16 cellular contexts compared by ENCODE assay signal in the genomic region with DNA sequence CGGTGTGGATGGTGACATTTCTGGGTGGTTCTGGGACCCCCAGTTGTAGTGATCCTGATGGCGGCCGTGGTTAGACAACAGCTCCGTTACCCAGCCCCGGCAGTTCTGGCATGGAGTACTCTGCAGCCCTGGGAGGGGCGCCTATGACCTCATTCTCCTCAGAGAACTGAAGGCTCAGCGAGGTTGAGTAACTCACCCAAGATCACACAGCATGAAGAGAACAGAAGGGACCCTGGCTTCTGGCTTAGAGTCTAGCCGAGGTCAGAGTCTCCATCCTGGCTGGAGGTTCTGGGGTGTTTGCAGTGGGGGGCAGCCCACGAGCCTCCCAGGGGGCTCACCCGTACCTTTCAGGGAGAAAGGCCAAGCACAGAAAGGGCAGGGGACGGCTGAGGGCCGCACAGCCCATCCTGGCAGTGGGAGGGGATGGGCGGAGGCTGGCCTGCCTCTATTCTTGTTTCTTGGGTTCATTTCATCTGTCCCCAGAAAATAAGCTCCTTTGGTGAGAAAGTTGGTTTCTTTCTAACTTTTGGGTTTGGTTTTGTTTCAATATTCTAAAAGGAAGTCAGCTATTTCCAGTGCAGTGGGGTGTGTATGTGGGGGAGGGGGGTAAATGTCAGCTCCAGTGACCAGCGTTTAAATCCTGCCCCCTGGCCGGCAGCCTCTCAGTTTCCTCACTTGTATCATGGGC. TPM values are rescaled to one million over a fixed set of nuclear protein-coding genes. Genes with fewer than 3 reads are reported as not detected.
DNase-seq lines count a peak whose midpoint lies in the region; ATAC-seq and TF ChIP-seq lines count a peak whose summit lies in the region.
"Had no signal": no experiment of that assay in that cellular context is flagged by ENCODE, and none has a peak within 500 bp of the region (broad histone marks: within the 10 kb centered on the region; RNA-seq: fewer than 3 reads in every experiment).

No MANE protein-coding gene starts in this region.

- CTCF ChIA-PET in activated naive CD4-positive, alpha-beta T cell treated with anti-CD3 and anti-CD28 coated beads for 36 hours (lab: Charles Lee) = interaction anchor here (0.9 to 1.2 kb wide), 2 partner anchors 9 to 95 kb away, joined by 3 read pairs; no protein-coding TSS in a partner anchor
- CTCF ChIA-PET in Caco-2 (lab: Charles Lee) = no interaction called here

- no TSS peak for BruUV-seq in Caco-2 (replicated peaks; lab: Mats Ljungman, UMichigan)

- H3K36me3 ChIP-seq in Caco-2 (ENCODE audit: control insufficient read depth, insufficient read depth, low read length) = no peaks in the 10 kb centered on the region; the same call in none of the 2 replicates
- H3K36me3 ChIP-seq: thyroid gland had no signal

- no peak for TF ChIP-seq CTCF in GM12865 (IDR thresholded peaks at IDR 0.05; ENCODE audit: insufficient read depth, low read depth, low read length, missing control alignments)
- no peak for TF ChIP-seq CTCF in Caco-2 (IDR thresholded peaks at IDR 0.05; ENCODE audit: insufficient read depth in 1 of 2, low read depth in 1 of 2, low read length in 1 of 2, severe bottlenecking in 1 of 2, unreplicated experiment in 1 of 2)

- H3K4me3 ChIP-seq in GM12865 (ENCODE audit: low read depth, low read length) (no peak overlapping the region), Caco-2 (ENCODE audit: low read depth, low read length) (no peak overlapping the region)
- H3K4me3 ChIP-seq: thyroid gland had no signal

- DNase-seq in GM12865 (ENCODE audit: low read depth) (peak; percentile 64), naive B cell (no peak), Caco-2 (no peak), HT-29 (ENCODE audit: low spot score) (no peak), dermis blood vessel endothelial cell (no peak), hepatic stellate cell (ENCODE audit: low spot score) (no peak)
- DNase-seq in activated naive CD4-positive, alpha-beta T cell treated with anti-CD3 and anti-CD28 coated beads for 36 hours = peak; percentile 36
- DNase-seq: foreskin melanocyte, HFFc6, KBM-7, kidney glomerular epithelial cell, NCI-H1694 treated with DMSO at 0.1 percent for 48 hours, SK-N-SH, thyroid gland had no signal

- H3K9me3 Mint-ChIP-seq in IgD-negative memory B cell (no peaks in the 10 kb centered on the region), naive B cell (no peaks in the 10 kb centered on the region), Caco-2 (ENCODE audit: unreplicated experiment) (no peaks in the 10 kb centered on the region)
- no peaks in the 10 kb centered on the region for H3K9me3 Mint-ChIP-seq in activated naive CD4-positive, alpha-beta T cell treated with anti-CD3 and anti-CD28 coated beads for 36 hours
- H3K9me3 Mint-ChIP-seq: HFFc6, neural crest cell had no signal

- H3K9me3 ChIP-seq in Caco-2 = no peaks in the 10 kb centered on the region
- H3K9me3 ChIP-seq: SK-N-SH, thyroid gland had no signal

- H3K36me3 Mint-ChIP-seq in IgD-negative memory B cell = no peaks in the 10 kb centered on the region
- no peaks in the 10 kb centered on the region for H3K36me3 Mint-ChIP-seq in activated naive CD4-positive, alpha-beta T cell treated with anti-CD3 and anti-CD28 coated beads for 36 hours (ENCODE audit: low read depth)
- no peaks in the 10 kb centered on the region for H3K36me3 Mint-ChIP-seq in naive B cell
- peaks cover 8% of the 10 kb centered on the region for H3K36me3 Mint-ChIP-seq in Caco-2 (ENCODE audit: insufficient read depth, unreplicated experiment)

- H3K4me1 Mint-ChIP-seq in IgD-negative memory B cell = peaks cover 21 to 36% (median 31%) of the 10 kb centered on the region in 3 donors
- H3K4me1 Mint-ChIP-seq in activated naive CD4-positive, alpha-beta T cell treated with anti-CD3 and anti-CD28 coated beads for 36 hours (ENCODE audit: low read depth) = peaks cover 60% of the 10 kb centered on the region
- peaks cover 29 to 54% (median 49%) of the 10 kb centered on the region in 3 donors for H3K4me1 Mint-ChIP-seq in naive B cell
- H3K4me1 Mint-ChIP-seq in Caco-2 (ENCODE audit: low read depth, unreplicated experiment) = no peaks in the 10 kb centered on the region

- H3K27ac Mint-ChIP-seq in IgD-negative memory B cell (peak overlapping the region; percentile 27 to 64 (median 53)), naive B cell (peak overlapping the region in 4 of 6 donors; percentile 23 to 94 (median 78)), Caco-2 (ENCODE audit: unreplicated experiment) (no peak overlapping the region)
- no peak overlapping the region for H3K27ac Mint-ChIP-seq in activated naive CD4-positive, alpha-beta T cell treated with anti-CD3 and anti-CD28 coated beads for 36 hours
- H3K27ac Mint-ChIP-seq: HFFc6 had no signal

- ATAC-seq in naive B cell (ENCODE audit: low read depth in 2 of 2) = peak in 1 of 2 donors; percentile 24

- H3K4me1 ChIP-seq in Caco-2 = peaks cover 37% of the 10 kb centered on the region
- H3K4me1 ChIP-seq: thyroid gland had no signal

- peak overlapping the region; percentile 38 to 84 (median 58) for H3K4me3 Mint-ChIP-seq in IgD-negative memory B cell
- H3K4me3 Mint-ChIP-seq in activated naive CD4-positive, alpha-beta T cell treated with anti-CD3 and anti-CD28 coated beads for 36 hours = no peak overlapping the region
- H3K4me3 Mint-ChIP-seq in naive B cell = peak overlapping the region in 7 of 8 donors; percentile 22 to 80 (median 42)
- no peak overlapping the region for H3K4me3 Mint-ChIP-seq in Caco-2 (ENCODE audit: unreplicated experiment)
- H3K4me3 Mint-ChIP-seq: HFFc6, neural crest cell had no signal

- intact Hi-C loops in activated naive CD4-positive, alpha-beta T cell treated with anti-CD3 and anti-CD28 coated beads for 36 hours (cut with micrococcal nuclease) = loop anchor here (1.0 kb wide), 1 partner anchor 10 kb away; no protein-coding TSS in a partner anchor
- intact Hi-C loops in Caco-2 (cut with micrococcal nuclease; ENCODE audit: unreplicated experiment) = no loop called here

- POLR2A ChIA-PET in Caco-2 (lab: Charles Lee) = no interaction called here

- H3K27me3 Mint-ChIP-seq in IgD-negative memory B cell (no peaks in the 10 kb centered on the region), naive B cell (no peaks in the 10 kb centered on the region), Caco-2 (ENCODE audit: insufficient read depth, unreplicated experiment) (no peaks in the 10 kb centered on the region)
- no peaks in the 10 kb centered on the region for H3K27me3 Mint-ChIP-seq in activated naive CD4-positive, alpha-beta T cell treated with anti-CD3 and anti-CD28 coated beads for 36 hours (ENCODE audit: low read depth)

- no peaks in the 10 kb centered on the region for H3K27me3 ChIP-seq in Caco-2 (replicated peaks; ENCODE audit: control insufficient read depth, insufficient read depth, low read length)
- H3K27me3 ChIP-seq: thyroid gland had no signal

RNA-seq across cellular contexts. Expression of gene ZFPM1, which starts 13.2 kb away (rescaled TPM):
- 0.15 TPM for polyA plus RNA-seq in IgD-negative memory B cell
- 10 to 100 TPM; 11.0 to 12.2 TPM for total RNA-seq in activated naive CD4-positive, alpha-beta T cell treated with anti-CD3 and anti-CD28 coated beads for 36 hours
- under 1 TPM; 0.09 to 0.46 (median 0.28) TPM for polyA plus RNA-seq in naive B cell (ENCODE audit: low read depth in 6 of 6)
- 24.1 and 25.9 TPM in 2 replicates for total RNA-seq in Caco-2 (2022)
- total RNA-seq in HT-29 (2014; rRNA removed; shearing (Covaris generic)) = 9.2 and 15.3 TPM in 2 replicates
- total RNA-seq in dermis blood vessel endothelial cell = 1.4 and 1.6 TPM in 2 replicates

Comparison
In these comparisons a context has a peak if more than half of its experiments do, and no peak if none do; other contexts are left out.
1. DNase-seq: peak in GM12865 (single experiment) and activated naive CD4-positive, alpha-beta T cell treated with anti-CD3 and anti-CD28 coated beads for 36 hours (single experiment); none in naive B cell (single experiment), Caco-2 (0 of 2), HT-29 (single experiment), dermis blood vessel endothelial cell (single experiment) and hepatic stellate cell (single experiment).
2. H3K27ac Mint-ChIP-seq: peak in IgD-negative memory B cell (3 of 3) and naive B cell (4 of 6); none in activated naive CD4-positive, alpha-beta T cell treated with anti-CD3 and anti-CD28 coated beads for 36 hours (single experiment) and Caco-2 (single experiment).
3. H3K4me3 Mint-ChIP-seq: peak in IgD-negative memory B cell (4 of 4) and naive B cell (7 of 8); none in activated naive CD4-positive, alpha-beta T cell treated with anti-CD3 and anti-CD28 coated beads for 36 hours (single experiment) and Caco-2 (single experiment).